1 cellular context compared by ENCODE assay signal in genomic region chr16:2980227-2981176, GRCh38.
TF ChIP-seq lines count a peak whose summit lies in the region.

TSS of gene PKMYT1 (minus strand) at chr16:2980446. CDS start at chr16:2979657, 789 bp downstream.

TF ChIP-seq in K562, 482 proteins besides CTCF, POLR2A, EP300 and RAD21 (continued from another document and continues in another):
- TF ChIP-seq PRDM10 (IDR thresholded peaks at IDR 0.05; ENCODE audit: partially characterized antibody): no peak
- TF ChIP-seq CHAMP1 (IDR thresholded peaks at IDR 0.05): no peak
- TF ChIP-seq RUNX1 (IDR thresholded peaks at IDR 0.05; ENCODE audit: low read depth): no peak
- TF ChIP-seq PRPF4 (IDR thresholded peaks at IDR 0.05; ENCODE audit: insufficient read depth, low read depth, low read length, poor library complexity, severe bottlenecking): no peak
- TF ChIP-seq MEF2D (tag; conservative IDR thresholded peaks at IDR 0.05; ENCODE audit: low read depth): no peak; the same call in 1 of the 2 replicates
- peak; percentile 52; the same call in 1 of the 2 replicates for TF ChIP-seq PML (IDR thresholded peaks at IDR 0.05; ENCODE audit: low read length)
- TF ChIP-seq SUPT5H (IDR thresholded peaks at IDR 0.05): peak; percentile 87
- no peak for TF ChIP-seq MGA (IDR thresholded peaks at IDR 0.05)
- no peak for TF ChIP-seq FOS (IDR thresholded peaks at IDR 0.05; ENCODE audit: extremely low read depth, insufficient read length)
- TF ChIP-seq TCF7 (IDR thresholded peaks at IDR 0.05; ENCODE audit: borderline replicate concordance): no peak
- peak; percentile 96 for TF ChIP-seq EGR1 (conservative IDR thresholded peaks at IDR 0.05)
- TF ChIP-seq ZNF408 (CRISPR knock-in tag; IDR thresholded peaks at IDR 0.05; ENCODE audit: low read depth): no peak
- no peak for TF ChIP-seq ZNF232 (CRISPR knock-in tag; IDR thresholded peaks at IDR 0.05)
- TF ChIP-seq ZNF583 (CRISPR knock-in tag; IDR thresholded peaks at IDR 0.05): peak; percentile 69; the same call in 1 of the 2 replicates
- no peak for TF ChIP-seq TAF7 (tag; IDR thresholded peaks at IDR 0.05)
- TF ChIP-seq THRA (IDR thresholded peaks at IDR 0.05): no peak
- TF ChIP-seq SRSF7 (optimal IDR thresholded peaks at IDR 0.05; ENCODE audit: low read depth, low read length): no peak
- peak; percentile 90 for TF ChIP-seq PHF8 (IDR thresholded peaks at IDR 0.05; ENCODE audit: borderline replicate concordance, low read length)
- TF ChIP-seq CCAR2 (IDR thresholded peaks at IDR 0.05; ENCODE audit: low read depth, low read length): no peak
- no peak for TF ChIP-seq ZBTB5 (IDR thresholded peaks at IDR 0.05)
- TF ChIP-seq ATF3 (IDR thresholded peaks at IDR 0.05): no peak
- 0 out of 2 replicates have a peak, but pooled peaks have one; percentile 12 for TF ChIP-seq ATF3 (CRISPR knock-in tag; conservative IDR thresholded peaks at IDR 0.05)
- TF ChIP-seq EP400 (IDR thresholded peaks at IDR 0.05): peak; percentile 63
- no peak for TF ChIP-seq FOXA1 (IDR thresholded peaks at IDR 0.05; ENCODE audit: borderline replicate concordance)
- peak; percentile 87 for TF ChIP-seq TAF1 (IDR thresholded peaks at IDR 0.05; ENCODE audit: control insufficient read depth, extremely low read depth, insufficient read depth, low read length, severe bottlenecking)
- 0 out of 2 replicates have a peak, but pooled peaks have one; percentile 47 for TF ChIP-seq KLF1 (tag; IDR thresholded peaks at IDR 0.05)
- TF ChIP-seq TBP (optimal IDR thresholded peaks at IDR 0.05; ENCODE audit: low read depth, low read length): peak; percentile 79
- TF ChIP-seq ZNF165 (CRISPR knock-in tag; IDR thresholded peaks at IDR 0.05; ENCODE audit: borderline replicate concordance): no peak
- TF ChIP-seq MIER1 (IDR thresholded peaks at IDR 0.05; ENCODE audit: low read depth): 0 out of 2 replicates have a peak, but pooled peaks have one; percentile 20
- TF ChIP-seq FOSL1 (tag; conservative IDR thresholded peaks at IDR 0.05): no peak
- TF ChIP-seq RBBP5 (IDR thresholded peaks at IDR 0.05; ENCODE audit: borderline replicate concordance, insufficient read depth, low read length, poor library complexity, severe bottlenecking): peak; percentile 10
- 0 out of 2 replicates have a peak, but pooled peaks have one; percentile 36 for TF ChIP-seq ZNF282 (CRISPR knock-in tag; IDR thresholded peaks at IDR 0.05)
- TF ChIP-seq GMEB1 (CRISPR knock-in tag; IDR thresholded peaks at IDR 0.05): peak; percentile 89
